In the genomic region with DNA sequence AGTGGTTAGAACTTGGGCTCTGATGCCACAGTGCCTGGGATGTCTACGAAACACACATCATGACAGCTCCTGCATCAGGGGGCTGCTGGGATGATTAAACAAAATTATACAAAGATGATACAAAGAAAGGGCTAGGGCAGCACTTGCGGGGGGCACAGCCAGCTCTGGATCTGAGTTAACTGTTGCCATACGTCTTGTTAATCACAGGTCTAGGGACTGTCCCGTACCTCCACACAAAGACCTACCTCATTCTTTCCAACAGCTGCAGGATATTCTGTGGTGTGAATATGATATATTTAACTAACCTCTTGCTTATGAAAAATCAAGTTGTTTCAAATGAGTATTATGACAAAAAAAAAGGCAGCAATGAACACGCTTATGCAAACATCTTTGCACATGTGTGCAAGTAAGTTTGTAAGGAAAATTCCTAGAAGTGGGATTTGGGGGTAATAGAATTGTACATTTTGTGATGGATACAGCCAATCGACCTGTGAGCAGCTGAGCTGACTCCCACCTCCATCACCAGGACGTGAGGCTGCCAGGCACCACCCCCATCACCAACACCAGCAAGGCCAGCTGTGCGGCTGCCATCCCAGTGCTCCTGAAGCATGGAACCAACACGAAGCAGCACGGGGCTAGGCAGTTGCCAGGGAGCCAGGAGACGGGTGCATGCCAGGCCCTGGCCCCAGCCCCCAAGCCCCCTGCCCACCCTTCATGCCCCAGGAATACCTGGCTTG, we compare ENCODE assay signal across 23 cellular contexts. TPM values are rescaled to one million over a fixed set of nuclear protein-coding genes. Genes with fewer than 3 reads are reported as not detected.
DNase-seq lines count a peak whose midpoint lies in the region; ATAC-seq, FAIRE-seq and TF ChIP-seq lines count a peak whose summit lies in the region.
"Had no signal": no experiment of that assay in that cellular context is flagged by ENCODE, and none has a peak within 500 bp of the region (broad histone marks: within the 10 kb centered on the region; RNA-seq: fewer than 3 reads in every experiment).

No MANE protein-coding gene starts in this region.

- H3K36me3 ChIP-seq in H1 (ENCODE audit: control insufficient read depth in 2 of 4, insufficient read depth in 4 of 4, low read length in 3 of 4) (no peaks in the 10 kb centered on the region), sigmoid colon (no peaks in the 10 kb centered on the region)
- H3K36me3 ChIP-seq: BE2C had no signal

- H3K4me3 ChIP-seq in H1 (ENCODE audit: extremely low read depth in 1 of 4, insufficient read depth in 2 of 4, low read depth in 3 of 4, low read length in 4 of 4) (no peak overlapping the region), sigmoid colon (no peak overlapping the region)
- H3K4me3 ChIP-seq: GM12878 had no signal

- no peak overlapping the region for H3K4me2 ChIP-seq in H1 (ENCODE audit: insufficient read depth in 1 of 2, low read depth in 2 of 2, low read length in 2 of 2)

- H3K23ac ChIP-seq in H1 (ENCODE audit: insufficient read length), result no peak overlapping the region

- WGBS in H1 (ENCODE audit: extremely low coverage in 1 of 2, insufficient coverage in 1 of 2, insufficient read length in 1 of 2, insufficient replicate concordance in 2 of 2, low coverage in 1 of 2, low lambda C conversion rate in 2 of 2, missing lambda C conversion rate in 1 of 2), 2 experiments, result 91% methylated on average over 10 of the region's 11 CpGs; no CpG with 5 or more reads in 1 of the 2 experiments
- 83 to 85% methylated on average over 11 of the region's 11 CpGs for WGBS in sigmoid colon, 2 donors

- no peaks in the 10 kb centered on the region for H3K36me3 Mint-ChIP-seq in activated naive CD8-positive, alpha-beta T cell treated with anti-CD3 and anti-CD28 coated beads, Interleukin-2, amount 50 U/mL, for 24 hours (ENCODE audit: low read depth)
- no peaks in the 10 kb centered on the region for H3K36me3 Mint-ChIP-seq in activated naive CD8-positive, alpha-beta T cell treated with anti-CD3 and anti-CD28 coated beads for 36 hours
- no peaks in the 10 kb centered on the region for H3K36me3 Mint-ChIP-seq in chondrocyte (ENCODE audit: low read depth)
- no peaks in the 10 kb centered on the region for H3K36me3 Mint-ChIP-seq in stimulated activated effector memory CD8-positive, alpha-beta T cell treated with anti-CD3 and anti-CD28 coated beads, Interleukin-12 subunit alpha, Interleukin-12 subunit beta, amount 100 ng/mL, for 72 hours
- H3K36me3 Mint-ChIP-seq: CD4-positive, CD25-positive, alpha-beta regulatory T cell; CD8-positive, alpha-beta memory T cell had no signal

- H3K4me1 Mint-ChIP-seq in activated naive CD8-positive, alpha-beta T cell treated with anti-CD3 and anti-CD28 coated beads, Interleukin-2, amount 50 U/mL, for 24 hours, result peaks cover 3% of the 10 kb centered on the region
- H3K4me1 Mint-ChIP-seq in activated naive CD8-positive, alpha-beta T cell treated with anti-CD3 and anti-CD28 coated beads for 36 hours, result no peaks in the 10 kb centered on the region
- H3K4me1 Mint-ChIP-seq in chondrocyte (ENCODE audit: low read depth), result no peaks in the 10 kb centered on the region
- H3K4me1 Mint-ChIP-seq in stimulated activated effector memory CD8-positive, alpha-beta T cell treated with anti-CD3 and anti-CD28 coated beads, Interleukin-12 subunit alpha, Interleukin-12 subunit beta, amount 100 ng/mL, for 72 hours, result no peaks in the 10 kb centered on the region
- H3K4me1 Mint-ChIP-seq: CD4-positive, CD25-positive, alpha-beta regulatory T cell; CD8-positive, alpha-beta memory T cell had no signal

- H2BK120ac ChIP-seq in H1 (replicated peaks; ENCODE audit: low read depth, low read length), result no peak overlapping the region

- H3K4ac ChIP-seq in H1 (replicated peaks; ENCODE audit: insufficient read length, low read depth, low read length), result no peak overlapping the region

- no peak overlapping the region for H3K9ac ChIP-seq in H1 (replicated peaks in 1 of 4; ENCODE audit: extremely low read depth in 1 of 4, low read depth in 3 of 4, low read length in 3 of 4)

- H4K91ac ChIP-seq in H1 (replicated peaks; ENCODE audit: insufficient read length, low read length), result no peak overlapping the region

- H2BK15ac ChIP-seq in H1 (ENCODE audit: low read length), result no peak overlapping the region

- H3K56ac ChIP-seq in H1 (replicated peaks; ENCODE audit: insufficient read length, low read depth, low read length), result no peak overlapping the region

- H3K14ac ChIP-seq in H1 (ENCODE audit: insufficient read length), result no peak overlapping the region

- H2AK5ac ChIP-seq in H1 (ENCODE audit: low read depth, low read length), result no peak overlapping the region

- no peaks in the 10 kb centered on the region for H3K23me2 ChIP-seq in H1 (ENCODE audit: low read depth, low read length)

- no peak overlapping the region for H3K4me3 Mint-ChIP-seq in activated naive CD8-positive, alpha-beta T cell treated with anti-CD3 and anti-CD28 coated beads, Interleukin-2, amount 50 U/mL, for 24 hours
- no peak overlapping the region for H3K4me3 Mint-ChIP-seq in activated naive CD8-positive, alpha-beta T cell treated with anti-CD3 and anti-CD28 coated beads for 36 hours
- H3K4me3 Mint-ChIP-seq in chondrocyte (ENCODE audit: unreplicated experiment), result no peak overlapping the region
- H3K4me3 Mint-ChIP-seq in stimulated activated effector memory CD8-positive, alpha-beta T cell treated with anti-CD3 and anti-CD28 coated beads, Interleukin-12 subunit alpha, Interleukin-12 subunit beta, amount 100 ng/mL, for 72 hours, result no peak overlapping the region
- H3K4me3 Mint-ChIP-seq: CD4-positive, CD25-positive, alpha-beta regulatory T cell; CD8-positive, alpha-beta memory T cell; H9 had no signal

- no peaks in the 10 kb centered on the region for H3K79me1 ChIP-seq in H1 (ENCODE audit: low read depth, low read length)

- no peak overlapping the region for H3K27ac ChIP-seq in H1 (ENCODE audit: low read depth, low read length)
- H3K27ac ChIP-seq in sigmoid colon, result no peak overlapping the region

- H4K8ac ChIP-seq in H1 (ENCODE audit: extremely low read depth, insufficient read depth, low read length), result no peak overlapping the region

- no peak overlapping the region for H3K27ac Mint-ChIP-seq in activated naive CD8-positive, alpha-beta T cell treated with anti-CD3 and anti-CD28 coated beads, Interleukin-2, amount 50 U/mL, for 24 hours
- H3K27ac Mint-ChIP-seq in activated naive CD8-positive, alpha-beta T cell treated with anti-CD3 and anti-CD28 coated beads for 36 hours, result no peak overlapping the region
- H3K27ac Mint-ChIP-seq in chondrocyte (ENCODE audit: unreplicated experiment), result no peak overlapping the region
- no peak overlapping the region for H3K27ac Mint-ChIP-seq in stimulated activated effector memory CD8-positive, alpha-beta T cell treated with anti-CD3 and anti-CD28 coated beads, Interleukin-12 subunit alpha, Interleukin-12 subunit beta, amount 100 ng/mL, for 72 hours
- H3K27ac Mint-ChIP-seq: CD8-positive, alpha-beta memory T cell had no signal

- H3K9me3 Mint-ChIP-seq in activated naive CD8-positive, alpha-beta T cell treated with anti-CD3 and anti-CD28 coated beads, Interleukin-2, amount 50 U/mL, for 24 hours, result no peaks in the 10 kb centered on the region
- H3K9me3 Mint-ChIP-seq in activated naive CD8-positive, alpha-beta T cell treated with anti-CD3 and anti-CD28 coated beads for 36 hours, result no peaks in the 10 kb centered on the region
- H3K9me3 Mint-ChIP-seq in chondrocyte (ENCODE audit: low read depth), result no peaks in the 10 kb centered on the region
- no peaks in the 10 kb centered on the region for H3K9me3 Mint-ChIP-seq in stimulated activated effector memory CD8-positive, alpha-beta T cell treated with anti-CD3 and anti-CD28 coated beads, Interleukin-12 subunit alpha, Interleukin-12 subunit beta, amount 100 ng/mL, for 72 hours
- H3K9me3 Mint-ChIP-seq: CD8-positive, alpha-beta memory T cell; H9 had no signal

- TF ChIP-seq CTCF in chondrocyte (IDR thresholded peaks at IDR 0.05) (no peak), H1 (IDR thresholded peaks at IDR 0.05; ENCODE audit: control extremely low read depth in 1 of 3, insufficient read depth in 1 of 3, low read depth in 1 of 3, low read length in 3 of 3) (no peak), sigmoid colon (IDR thresholded peaks at IDR 0.05) (no peak)

- no peak overlapping the region for H4K5ac ChIP-seq in H1 (ENCODE audit: insufficient read length, low read depth, low read length)

- H3K9me3 ChIP-seq in H1 (ENCODE audit: insufficient read depth in 2 of 2, low read depth in 1 of 2, low read length in 1 of 2), result peaks cover 0 to under 1% of the 10 kb centered on the region in 2 experiments; a peak in 1 of 4 replicates
- no peaks in the 10 kb centered on the region for H3K9me3 ChIP-seq in sigmoid colon
- H3K9me3 ChIP-seq: BE2C had no signal

- TF ChIP-seq RAD21 in H1 (IDR thresholded peaks at IDR 0.05 in 1 of 2, conservative IDR thresholded peaks at IDR 0.05 in 1 of 2; ENCODE audit: low read depth in 2 of 2, low read length in 2 of 2), result no peak

- no peak for FAIRE-seq in H1 (lab: Jason Lieb, UNC)
- FAIRE-seq: A204.1, GM12878, HTR-8/SVneo had no signal

- H2BK20ac ChIP-seq in H1 (ENCODE audit: low read length), result no peak overlapping the region

- no peak overlapping the region for H2BK5ac ChIP-seq in H1 (ENCODE audit: low read depth, low read length)

- ATAC-seq in activated naive CD8-positive, alpha-beta T cell treated with anti-CD3 and anti-CD28 coated beads, Interleukin-2, amount 50 U/mL, for 24 hours, result peak; percentile 79
- peak; percentile 53 for ATAC-seq in stimulated activated effector memory CD8-positive, alpha-beta T cell treated with anti-CD3 and anti-CD28 coated beads, Interleukin-12 subunit alpha, Interleukin-12 subunit beta, amount 100 ng/mL, for 72 hours
- ATAC-seq: GM12878 had no signal

- POLR2A ChIA-PET in H1 (lab: Charles Lee; ENCODE audit: partially characterized antibody), result no interaction called here

- H3K4me1 ChIP-seq in H1 (replicated peaks in 1 of 4; ENCODE audit: control insufficient read depth in 3 of 4, insufficient read depth in 4 of 4, low read length in 3 of 4) (peaks cover 0 to 14% (median 8%) of the 10 kb centered on the region in 4 experiments; a peak in 5 of 7 replicates), sigmoid colon (peaks cover 0 to 18% (median 0%) of the 10 kb centered on the region in 4 donors)
- H3K4me1 ChIP-seq: BE2C had no signal

- no peaks in the 10 kb centered on the region for H3K79me2 ChIP-seq in H1 (ENCODE audit: control insufficient read depth in 1 of 2, insufficient read depth in 2 of 2, low read length in 2 of 2)

- TF ChIP-seq POLR2A in H1 (IDR thresholded peaks at IDR 0.05; ENCODE audit: control extremely low read depth in 1 of 2, low read depth in 2 of 2, low read length in 2 of 2), result no peak
- TF ChIP-seq POLR2A in sigmoid colon (IDR thresholded peaks at IDR 0.05), result no peak

- CTCF ChIA-PET in H1 (lab: Charles Lee; ENCODE audit: partially characterized antibody), result interaction anchor here (0.8 to 2.0 kb wide), 5 partner anchors 8 to 56 kb away, joined by 3 to 7 read pairs (median 4); no protein-coding TSS in a partner anchor

- H2AFZ ChIP-seq in H1 (ENCODE audit: low read length), result no peak overlapping the region

- DNase-seq in activated naive CD8-positive, alpha-beta T cell treated with anti-CD3 and anti-CD28 coated beads, Interleukin-2, amount 50 U/mL, for 24 hours, result no peak
- no peak for DNase-seq in activated naive CD8-positive, alpha-beta T cell treated with anti-CD3 and anti-CD28 coated beads for 36 hours
- peak; percentile 57 for DNase-seq in chondrocyte (ENCODE audit: low spot score)
- no peak for DNase-seq in H1 (ENCODE audit: low read depth in 1 of 2, low spot score in 2 of 2)
- no peak for DNase-seq in stimulated activated effector memory CD8-positive, alpha-beta T cell treated with anti-CD3 and anti-CD28 coated beads, Interleukin-12 subunit alpha, Interleukin-12 subunit beta, amount 100 ng/mL, for 72 hours (ENCODE audit: low spot score in 2 of 2)
- no peak for DNase-seq in sigmoid colon
- DNase-seq in middle frontal gyrus (ENCODE audit: extremely low spot score, low spot score), result no peak
- DNase-seq: ACHN; BE2C; C1 segment of cervical spinal cord; CD4-positive, CD25-positive, alpha-beta regulatory T cell; CD8-positive, alpha-beta memory T cell; COR-L47; DMS 273 treated with DMSO at 0.1 percent for 48 hours; DMS53; DND-41; EL; GOT3; H9 had no signal

- peaks cover 25% of the 10 kb centered on the region for H3K27me3 Mint-ChIP-seq in activated naive CD8-positive, alpha-beta T cell treated with anti-CD3 and anti-CD28 coated beads, Interleukin-2, amount 50 U/mL, for 24 hours
- peaks cover 31% of the 10 kb centered on the region for H3K27me3 Mint-ChIP-seq in activated naive CD8-positive, alpha-beta T cell treated with anti-CD3 and anti-CD28 coated beads for 36 hours
- peaks cover 2% of the 10 kb centered on the region for H3K27me3 Mint-ChIP-seq in chondrocyte (ENCODE audit: low read depth)

- no peak overlapping the region for H3K18ac ChIP-seq in H1 (ENCODE audit: extremely low read depth, low read length)

- intact Hi-C loops in sigmoid colon (cut with DNase I), result no loop called here

- H3K27me3 ChIP-seq in H1 (replicated peaks in 1 of 4; ENCODE audit: control insufficient read depth in 3 of 4, extremely low read depth in 1 of 4, insufficient read depth in 3 of 4, low read length in 3 of 4) (peaks cover 0 to 6% (median 5%) of the 10 kb centered on the region in 4 experiments; a peak in 5 of 7 replicates), sigmoid colon (peaks cover 0 to 17% (median 11%) of the 10 kb centered on the region in 3 donors)
- H3K27me3 ChIP-seq: BE2C had no signal

- TF ChIP-seq EP300 in H1 (IDR thresholded peaks at IDR 0.05; ENCODE audit: borderline replicate concordance in 1 of 2, low read depth in 2 of 2, low read length in 2 of 2) (no peak), sigmoid colon (IDR thresholded peaks at IDR 0.05) (no peak)

- peak overlapping the region; percentile 75; the same call in 1 of the 2 replicates for H2BK12ac ChIP-seq in H1 (ENCODE audit: low read depth, low read length)

- no peaks in the 10 kb centered on the region for H4K20me1 ChIP-seq in H1 (replicated peaks in 1 of 2; ENCODE audit: control insufficient read depth in 1 of 2, insufficient read depth in 2 of 2, low read length in 2 of 2)

RNA-seq across cellular contexts. Expression of gene PTPRN2, which starts 23.5 kb away (rescaled TPM):
- total RNA-seq in activated naive CD8-positive, alpha-beta T cell treated with anti-CD3 and anti-CD28 coated beads for 36 hours, result under 1 TPM; 0.72 to 0.74 TPM
- total RNA-seq in chondrocyte (0.30 to 0.51 TPM (median 0.36 TPM) in 3 replicates), sigmoid colon (1 to 10 TPM; 4.9 to 7.1 (median 5.4) TPM)
- total RNA-seq in H1 (2021; fragmentation: NEBNext Ultra II Directional; extraction: Animal tissue kit (Norgen Biotek cat#: 25700)), result 3.6 and 4.5 TPM in 2 replicates
- polyA plus RNA-seq in H1 (2011; rRNA removed) (2.6 and 4.9 TPM in 2 replicates), sigmoid colon (1 to 10 TPM; 3.2 to 6.6 (median 5.5) TPM)
- polyA plus RNA-seq in H1 (2011; cell fraction: cytosol; rRNA removed), result 3.7 TPM
- polyA plus RNA-seq in H1 (2011; cell fraction: nucleus; rRNA removed), result 5.5 TPM
- polyA plus RNA-seq in H1 (2012, experiment 1 of 2), result 1.3 to 2.3 TPM (median 1.8 TPM) in 4 replicates
- polyA plus RNA-seq in H1 (2012, experiment 2 of 2), result 1.4 TPM
- polyA plus RNA-seq in H1 (2013, experiment 1 of 2), result 1.4 TPM
- 1.5 TPM for polyA plus RNA-seq in H1 (2013, experiment 2 of 2)
- polyA minus RNA-seq in H1 (2011; rRNA and poly(A)+ RNA removed), result 3.4 and 3.5 TPM in 2 replicates
- 4.8 TPM for polyA minus RNA-seq in H1 (2011; cell fraction: cytosol; rRNA and poly(A)+ RNA removed)
- polyA minus RNA-seq in H1 (2011; cell fraction: nucleus; rRNA and poly(A)+ RNA removed), result 7.4 TPM
- total RNA-seq: G401, GM12878 had no signal
